In genomic region chr19:47746129-47746528, GRCh38 we compare ENCODE assay signal across 7 cellular contexts. TPM values are rescaled to one million over a fixed set of nuclear protein-coding genes. Genes with fewer than 3 reads are reported as not detected.
A peak's percentile ranks its signal among the peaks of the same experiment; 100 is the strongest.
DNase-seq lines count a peak whose midpoint lies in the region; ATAC-seq, FAIRE-seq and TF ChIP-seq lines count a peak whose summit lies in the region.
"Not testable (repeated sequence)": the region's sequence is repeated elsewhere in the genome, so short reads cannot be mapped to it uniquely, and the experiment has no call there.
"Had no signal": no experiment of that assay in that cellular context is flagged by ENCODE, and none has a peak within 500 bp of the region (broad histone marks: within the 10 kb centered on the region; RNA-seq: fewer than 3 reads in every experiment).

No MANE protein-coding gene starts in this region.

- not testable (repeated sequence) for TF ChIP-seq CTCF in Loucy (conservative IDR thresholded peaks at IDR 0.05; ENCODE audit: low read length); H1 (IDR thresholded peaks at IDR 0.05; ENCODE audit: control extremely low read depth in 1 of 3, insufficient read depth in 1 of 3, low read depth in 1 of 3, low read length in 3 of 3); HepG2 (CRISPR knock-in tag; IDR thresholded peaks at IDR 0.05); gastrocnemius medialis (IDR thresholded peaks at IDR 0.05 in 4 of 5, conservative IDR thresholded peaks at IDR 0.05 in 1 of 5)

- not testable (repeated sequence) for H3K56ac ChIP-seq in H1 (replicated peaks; ENCODE audit: insufficient read length, low read depth, low read length)

- in situ Hi-C loops in HepG2 (cut with HindIII; ENCODE audit: extremely low pct_ligation_motif_present, low pct_unique_long_range_greater_than_20kb), result not testable (repeated sequence)
- in situ Hi-C loops in gastrocnemius medialis (cut with MboI; ENCODE audit: low sequenced_read_pairs in 4 of 4), result loop anchor here in 1 of 4 donors (25.0 kb wide), 1 partner anchor 459 kb away; no protein-coding TSS in a partner anchor

- intact Hi-C loops in HepG2 (cut with micrococcal nuclease; ENCODE audit: unreplicated experiment); gastrocnemius medialis (cut with DNase I; ENCODE audit: low total_unique reads): not testable (repeated sequence)

- ATAC-seq in activated T-cell treated with anti-CD3 and anti-CD28 coated beads, Interleukin-2, amount 50 U/mL, for 72 hours (replicated peaks in 1 of 2); HepG2; gastrocnemius medialis: not testable (repeated sequence)

- H3K4me3 Mint-ChIP-seq in activated T-cell treated with anti-CD3 and anti-CD28 coated beads, Interleukin-2, amount 50 U/mL, for 72 hours, result peak overlapping the region; percentile 97 to 100

- not testable (repeated sequence) for H2BK20ac ChIP-seq in H1 (ENCODE audit: low read length)

- H2BK12ac ChIP-seq in H1 (ENCODE audit: low read depth, low read length), result not testable (repeated sequence)

- not testable (repeated sequence) for H2BK15ac ChIP-seq in H1 (ENCODE audit: low read length)

- H3K4me1 Mint-ChIP-seq in activated T-cell treated with anti-CD3 and anti-CD28 coated beads, Interleukin-2, amount 50 U/mL, for 72 hours (ENCODE audit: low read depth), result peaks cover 64% of the 10 kb centered on the region

- H3K9me3 ChIP-seq in BLaER1; Loucy (ENCODE audit: insufficient read depth, low read depth, low read length); H1 (ENCODE audit: insufficient read depth in 2 of 2, low read depth in 1 of 2, low read length in 1 of 2); HepG2 (ENCODE audit: low read length); gastrocnemius medialis: not testable (repeated sequence)

- not testable (repeated sequence) for FAIRE-seq in H1 (lab: Jason Lieb, UNC); HepG2 (lab: Jason Lieb, UNC)

- H3K36me3 ChIP-seq in BLaER1, result peaks cover 42% of the 10 kb centered on the region
- H3K36me3 ChIP-seq in Loucy (ENCODE audit: insufficient read depth, low read length), result peaks cover 14% of the 10 kb centered on the region; the same call in 1 of the 2 replicates
- H3K36me3 ChIP-seq in H1 (ENCODE audit: control insufficient read depth in 2 of 4, insufficient read depth in 4 of 4, low read length in 3 of 4), result peaks cover 27 to 39% (median 37%) of the 10 kb centered on the region in 4 experiments
- H3K36me3 ChIP-seq in HepG2 (replicated peaks in 1 of 2; ENCODE audit: control insufficient read depth in 1 of 2, insufficient read depth in 2 of 2, low read length in 2 of 2), result peaks cover 17 to 34% of the 10 kb centered on the region in 2 experiments
- peaks cover 0 to 44% of the 10 kb centered on the region in 2 donors for H3K36me3 ChIP-seq in gastrocnemius medialis

- peaks cover 10% of the 10 kb centered on the region; the same call in 1 of the 2 replicates for H3K79me1 ChIP-seq in H1 (ENCODE audit: low read depth, low read length)

- H3K9me3 Mint-ChIP-seq in activated T-cell treated with anti-CD3 and anti-CD28 coated beads, Interleukin-2, amount 50 U/mL, for 72 hours, result not testable (repeated sequence)

- 0 out of 2 replicates have a peak overlapping the region, but pooled peaks have one; percentile 15 for H4K8ac ChIP-seq in H1 (ENCODE audit: extremely low read depth, insufficient read depth, low read length)

- POLR2A ChIA-PET in H1 (lab: Charles Lee; ENCODE audit: partially characterized antibody), result interaction anchor here (0.6 to 11.1 kb wide), 15 partner anchors 11 to 460 kb away, joined by 3 to 204 read pairs (median 5); partner anchors contain the start of genes EHD2 and KPTN
- POLR2A ChIA-PET in HepG2 (lab: Yijun Ruan, JAX), result interaction anchor here (1.8 kb wide), 1 partner anchor 12 kb away, joined by 5 read pairs; no protein-coding TSS in a partner anchor

- TF ChIP-seq POLR2A in H1 (IDR thresholded peaks at IDR 0.05; ENCODE audit: control extremely low read depth in 1 of 2, low read depth in 2 of 2, low read length in 2 of 2); HepG2 (IDR thresholded peaks at IDR 0.05; ENCODE audit: insufficient read depth in 1 of 2, low read depth in 2 of 2, low read length in 2 of 2); gastrocnemius medialis (IDR thresholded peaks at IDR 0.05): not testable (repeated sequence)

- not testable (repeated sequence) for H3F3A ChIP-seq in Loucy (ENCODE audit: low read depth)

- H3K4me3 ChIP-seq in BLaER1 (peak overlapping the region; percentile 83), Loucy (ENCODE audit: low read length, poor library complexity, severe bottlenecking) (peak overlapping the region; percentile 95), H1 (ENCODE audit: extremely low read depth in 1 of 4, insufficient read depth in 2 of 4, low read depth in 3 of 4, low read length in 4 of 4) (peak overlapping the region; percentile 66 to 92 (median 80)), HepG2 (replicated peaks in 1 of 3; ENCODE audit: insufficient read depth in 1 of 3, low read depth in 2 of 3, low read length in 3 of 3) (peak overlapping the region; percentile 78 to 92 (median 90)), gastrocnemius medialis (peak overlapping the region; percentile 77 to 99 (median 92))

- TSS peak; percentile 79 for BruUV-seq in HepG2 (replicated peaks; lab: Mats Ljungman, UMichigan)

- H2AFZ ChIP-seq in Loucy (ENCODE audit: low read length); H1 (ENCODE audit: low read length); HepG2 (ENCODE audit: low read length): not testable (repeated sequence)

- H2BK120ac ChIP-seq in H1 (replicated peaks; ENCODE audit: low read depth, low read length), result not testable (repeated sequence)

- not testable (repeated sequence) for H3K27me3 ChIP-seq in BLaER1; Loucy (ENCODE audit: insufficient read depth, low read length, poor library complexity, severe bottlenecking); H1 (replicated peaks in 1 of 4; ENCODE audit: control insufficient read depth in 3 of 4, extremely low read depth in 1 of 4, insufficient read depth in 3 of 4, low read length in 3 of 4); HepG2 (ENCODE audit: control insufficient read depth in 1 of 2, insufficient read depth in 2 of 2, low read length in 2 of 2); gastrocnemius medialis

- H4K20me1 ChIP-seq in BLaER1, result peaks cover 42% of the 10 kb centered on the region
- peaks cover 19% of the 10 kb centered on the region for H4K20me1 ChIP-seq in Loucy (ENCODE audit: insufficient read depth, low read length, poor library complexity, severe bottlenecking)
- H4K20me1 ChIP-seq in H1 (replicated peaks in 1 of 2; ENCODE audit: control insufficient read depth in 1 of 2, insufficient read depth in 2 of 2, low read length in 2 of 2), result peaks cover 4 to 12% of the 10 kb centered on the region in 2 experiments
- H4K20me1 ChIP-seq in HepG2 (ENCODE audit: insufficient read depth, low read length), result not testable (repeated sequence)

- peak overlapping the region; percentile 86 for H3K27ac Mint-ChIP-seq in activated T-cell treated with anti-CD3 and anti-CD28 coated beads, Interleukin-2, amount 50 U/mL, for 72 hours

- H3K23me2 ChIP-seq in H1 (ENCODE audit: low read depth, low read length), result not testable (repeated sequence)

- DNase-seq in activated T-cell treated with anti-CD3 and anti-CD28 coated beads, Interleukin-2, amount 50 U/mL, for 72 hours; H1 (ENCODE audit: low read depth in 1 of 2, low spot score in 2 of 2); HepG2 (ENCODE audit: low spot score); gastrocnemius medialis: not testable (repeated sequence)

- H3K14ac ChIP-seq in H1 (ENCODE audit: insufficient read length), result not testable (repeated sequence)

- not testable (repeated sequence) for H2AK5ac ChIP-seq in H1 (ENCODE audit: low read depth, low read length)

- WGBS in H1 (ENCODE audit: extremely low coverage in 1 of 2, insufficient coverage in 1 of 2, insufficient read length in 1 of 2, insufficient replicate concordance in 2 of 2, low coverage in 1 of 2, low lambda C conversion rate in 2 of 2, missing lambda C conversion rate in 1 of 2), 2 experiments, result 84% methylated on average over 16 of the region's 17 CpGs; no CpG with 5 or more reads in 1 of the 2 experiments
- 80% methylated on average over 17 of the region's 17 CpGs for WGBS in HepG2 (ENCODE audit: low lambda C conversion rate)

- CTCF ChIA-PET in H1 (lab: Charles Lee; ENCODE audit: partially characterized antibody), result interaction anchor here (0.8 to 4.5 kb wide), 7 partner anchors 10 to 51 kb away, joined by 3 to 51 read pairs (median 3); partner anchors contain the start of gene EHD2
- CTCF ChIA-PET in HepG2 (lab: Yijun Ruan, JAX; ENCODE audit: low intra/inter-chr PET ratio, low total read pairs), result not testable (repeated sequence)

- H3K9ac ChIP-seq in BLaER1 (peak overlapping the region; percentile 98), Loucy (ENCODE audit: low read depth, low read length, poor library complexity, severe bottlenecking) (peak overlapping the region; percentile 76), H1 (replicated peaks in 1 of 4; ENCODE audit: extremely low read depth in 1 of 4, low read depth in 3 of 4, low read length in 3 of 4) (peak overlapping the region in 1 of 4 experiments; percentile 56; a peak in 1 of 7 replicates), HepG2 (ENCODE audit: insufficient read depth, low read depth, low read length) (peak overlapping the region; percentile 88)

- H3K27ac ChIP-seq in BLaER1 (peak overlapping the region; percentile 98), HepG2 (ENCODE audit: extremely low read length, insufficient read depth, low read length) (peak overlapping the region; percentile 92), gastrocnemius medialis (peak overlapping the region; percentile 92 to 99 (median 98))
- H3K27ac ChIP-seq in H1 (ENCODE audit: low read depth, low read length), result not testable (repeated sequence)

- not testable (repeated sequence) for H4K5ac ChIP-seq in H1 (ENCODE audit: insufficient read length, low read depth, low read length)

- H3K27me3 Mint-ChIP-seq in activated T-cell treated with anti-CD3 and anti-CD28 coated beads, Interleukin-2, amount 50 U/mL, for 72 hours (ENCODE audit: low read depth), result not testable (repeated sequence)

- H3K4me1 ChIP-seq in BLaER1 (peaks cover 93% of the 10 kb centered on the region), Loucy (ENCODE audit: insufficient read depth, low read length, poor library complexity, severe bottlenecking) (peaks cover 47% of the 10 kb centered on the region), H1 (replicated peaks in 1 of 4; ENCODE audit: control insufficient read depth in 3 of 4, insufficient read depth in 4 of 4, low read length in 3 of 4) (peaks cover 0 to 15% (median 4%) of the 10 kb centered on the region in 4 experiments; a peak in 5 of 7 replicates), HepG2 (ENCODE audit: insufficient read depth, low read length) (peaks cover 60% of the 10 kb centered on the region), gastrocnemius medialis (peaks cover 22 to 33% of the 10 kb centered on the region in 2 donors)

- peak overlapping the region; percentile 86 for H3K4me2 ChIP-seq in BLaER1
- peak overlapping the region; percentile 77 for H3K4me2 ChIP-seq in Loucy (ENCODE audit: low read depth, low read length, poor library complexity, severe bottlenecking)
- H3K4me2 ChIP-seq in H1 (ENCODE audit: insufficient read depth in 1 of 2, low read depth in 2 of 2, low read length in 2 of 2), result peak overlapping the region; percentile 51 to 58
- peak overlapping the region; percentile 96 for H3K4me2 ChIP-seq in HepG2 (ENCODE audit: low read depth, low read length)

- not testable (repeated sequence) for H3K18ac ChIP-seq in H1 (ENCODE audit: extremely low read depth, low read length)

- H3K9me2 ChIP-seq in Loucy (replicated peaks; ENCODE audit: low read depth, low read length), result not testable (repeated sequence)

- H3K4ac ChIP-seq in H1 (replicated peaks; ENCODE audit: insufficient read length, low read depth, low read length), result not testable (repeated sequence)

- H3K36me3 Mint-ChIP-seq in activated T-cell treated with anti-CD3 and anti-CD28 coated beads, Interleukin-2, amount 50 U/mL, for 72 hours (ENCODE audit: insufficient read depth in 2 of 2), result peaks cover 9 to 16% of the 10 kb centered on the region in 2 donors

- not testable (repeated sequence) for H2BK5ac ChIP-seq in H1 (ENCODE audit: low read depth, low read length)

- not testable (repeated sequence) for TF ChIP-seq EP300 in H1 (IDR thresholded peaks at IDR 0.05; ENCODE audit: borderline replicate concordance in 1 of 2, low read depth in 2 of 2, low read length in 2 of 2); HepG2 (IDR thresholded peaks at IDR 0.05; ENCODE audit: low read depth in 2 of 2, low read length in 2 of 2); HepG2 (CRISPR knock-in tag; IDR thresholded peaks at IDR 0.05; ENCODE audit: borderline replicate concordance)

- not testable (repeated sequence) for H4K91ac ChIP-seq in H1 (replicated peaks; ENCODE audit: insufficient read length, low read length)

- not testable (repeated sequence) for TF ChIP-seq RAD21 in H1 (IDR thresholded peaks at IDR 0.05 in 1 of 2, conservative IDR thresholded peaks at IDR 0.05 in 1 of 2; ENCODE audit: low read depth in 2 of 2, low read length in 2 of 2); HepG2 (CRISPR knock-in tag; IDR thresholded peaks at IDR 0.05)

- H3K23ac ChIP-seq in H1 (ENCODE audit: insufficient read length), result not testable (repeated sequence)

- H3K79me2 ChIP-seq in Loucy (ENCODE audit: insufficient read depth, low read length) (peaks cover 54% of the 10 kb centered on the region), H1 (ENCODE audit: control insufficient read depth in 1 of 2, insufficient read depth in 2 of 2, low read length in 2 of 2) (peaks cover 3 to 37% of the 10 kb centered on the region in 2 experiments; a peak in 3 of 4 replicates), HepG2 (ENCODE audit: insufficient read depth, low read length) (peaks cover 25% of the 10 kb centered on the region)

RNA-seq across cellular contexts. Expression of gene NOP53, which starts 0.8 kb away (rescaled TPM):
- 100 to 1,000 TPM; 405 to 415 TPM for total RNA-seq in activated T-cell treated with anti-CD3 and anti-CD28 coated beads, Interleukin-2, amount 50 U/mL, for 72 hours
- 245 and 262 TPM in 2 replicates for total RNA-seq in H1 (2021; fragmentation: NEBNext Ultra II Directional; extraction: Animal tissue kit (Norgen Biotek cat#: 25700))
- polyA plus RNA-seq in H1 (2011; rRNA removed) (107 and 220 TPM in 2 replicates), HepG2 (2011; rRNA removed) (137 and 141 TPM in 2 replicates)
- polyA plus RNA-seq in H1 (2011; cell fraction: cytosol; rRNA removed), result 290 TPM
- polyA plus RNA-seq in H1 (2011; cell fraction: nucleus; rRNA removed), result 223 TPM
- polyA plus RNA-seq in H1 (2012, experiment 1 of 2), result 377 to 540 TPM (median 444 TPM) in 4 replicates
- polyA plus RNA-seq in H1 (2012, experiment 2 of 2), result 373 TPM
- polyA plus RNA-seq in H1 (2013, experiment 1 of 2), result 261 TPM
- 273 TPM for polyA plus RNA-seq in H1 (2013, experiment 2 of 2)
- 54.9 and 63.7 TPM in 2 replicates for polyA minus RNA-seq in H1 (2011; rRNA and poly(A)+ RNA removed)
- polyA minus RNA-seq in H1 (2011; cell fraction: cytosol; rRNA and poly(A)+ RNA removed), result 173 TPM
- 99.3 TPM for polyA minus RNA-seq in H1 (2011; cell fraction: nucleus; rRNA and poly(A)+ RNA removed)
- total RNA-seq in HepG2 (2016; rRNA removed; fragmentation: Illumina TruSeq; extraction: Trizol) (44.2 and 53.9 TPM in 2 replicates), gastrocnemius medialis (100 to 1,000 TPM; 141 to 262 (median 150) TPM)
- total RNA-seq in HepG2 (2016; cell fraction: cytosol; rRNA removed; fragmentation: Illumina TruSeq; extraction: Trizol; ENCODE audit: low read depth), result 107 and 126 TPM in 2 replicates
- 45.6 and 56.7 TPM in 2 replicates for total RNA-seq in HepG2 (2016; cell fraction: insoluble cytoplasmic fraction; rRNA removed; fragmentation: Illumina TruSeq; extraction: Trizol)
- 135 and 149 TPM in 2 replicates for total RNA-seq in HepG2 (2016; cell fraction: membrane; rRNA removed; fragmentation: Illumina TruSeq; extraction: Trizol)
- 47.1 and 55.4 TPM in 2 replicates for total RNA-seq in HepG2 (2016; cell fraction: nucleus; rRNA removed; fragmentation: Illumina TruSeq; extraction: Trizol)
- polyA plus RNA-seq in HepG2 (2011; cell fraction: cytosol; rRNA removed), result 112 and 146 TPM in 2 replicates
- polyA plus RNA-seq in HepG2 (2011; cell fraction: nucleus; rRNA removed), result 144 and 157 TPM in 2 replicates
- polyA plus RNA-seq in HepG2 (2012), result 184 and 186 TPM in 2 replicates
- polyA plus RNA-seq in HepG2 (2016; cell fraction: cytosol; fragmentation: Illumina TruSeq; extraction: Trizol; ENCODE audit: low read depth), result 140 and 165 TPM in 2 replicates
- 95.8 and 96.6 TPM in 2 replicates for polyA plus RNA-seq in HepG2 (2016; cell fraction: insoluble cytoplasmic fraction; fragmentation: Illumina TruSeq; extraction: Trizol; ENCODE audit: low read depth)
- 223 and 257 TPM in 2 replicates for polyA plus RNA-seq in HepG2 (2016; cell fraction: membrane; fragmentation: Illumina TruSeq; extraction: Trizol; ENCODE audit: low read depth)
- 129 and 142 TPM in 2 replicates for polyA plus RNA-seq in HepG2 (2016; cell fraction: nucleus; fragmentation: Illumina TruSeq; extraction: Trizol; ENCODE audit: insufficient read depth, low read depth)
- 51.2 and 58.9 TPM in 2 replicates for polyA minus RNA-seq in HepG2 (2011; rRNA and poly(A)+ RNA removed; ENCODE audit: low replicate concordance)
- 55.2 and 56.4 TPM in 2 replicates for polyA minus RNA-seq in HepG2 (2011; cell fraction: cytosol; rRNA and poly(A)+ RNA removed)
- polyA minus RNA-seq in HepG2 (2011; cell fraction: nucleus; rRNA and poly(A)+ RNA removed), result 36.2 and 36.4 TPM in 2 replicates

RNA-seq across cellular contexts. Expression of gene SELENOW, which starts 32.4 kb away (rescaled TPM):
- 10 to 100 TPM; 73.4 to 79.5 TPM for total RNA-seq in activated T-cell treated with anti-CD3 and anti-CD28 coated beads, Interleukin-2, amount 50 U/mL, for 72 hours
- total RNA-seq in H1 (2021; fragmentation: NEBNext Ultra II Directional; extraction: Animal tissue kit (Norgen Biotek cat#: 25700)), result 361 and 371 TPM in 2 replicates
- polyA plus RNA-seq in H1 (2011; rRNA removed) (588 and 709 TPM in 2 replicates), HepG2 (2011; rRNA removed) (50.3 and 55.8 TPM in 2 replicates)
- 652 TPM for polyA plus RNA-seq in H1 (2011; cell fraction: cytosol; rRNA removed)
- polyA plus RNA-seq in H1 (2011; cell fraction: nucleus; rRNA removed), result 471 TPM
- 211 to 357 TPM (median 346 TPM) in 4 replicates for polyA plus RNA-seq in H1 (2012, experiment 1 of 2)
- polyA plus RNA-seq in H1 (2012, experiment 2 of 2), result 655 TPM
- polyA plus RNA-seq in H1 (2013, experiment 1 of 2), result 479 TPM
- 488 TPM for polyA plus RNA-seq in H1 (2013, experiment 2 of 2)
- 94.3 and 112 TPM in 2 replicates for polyA minus RNA-seq in H1 (2011; rRNA and poly(A)+ RNA removed)
- 88.6 TPM for polyA minus RNA-seq in H1 (2011; cell fraction: cytosol; rRNA and poly(A)+ RNA removed)
- polyA minus RNA-seq in H1 (2011; cell fraction: nucleus; rRNA and poly(A)+ RNA removed), result 76.1 TPM
- total RNA-seq in HepG2 (2016; rRNA removed; fragmentation: Illumina TruSeq; extraction: Trizol) (57.0 and 64.7 TPM in 2 replicates), gastrocnemius medialis (1,000 to 10,000 TPM in 3 of 4 donors, 100 to 1,000 TPM in 1; 730 to 1,512 (median 1,402) TPM)
- total RNA-seq in HepG2 (2016; cell fraction: cytosol; rRNA removed; fragmentation: Illumina TruSeq; extraction: Trizol; ENCODE audit: low read depth), result 415 and 416 TPM in 2 replicates
- total RNA-seq in HepG2 (2016; cell fraction: insoluble cytoplasmic fraction; rRNA removed; fragmentation: Illumina TruSeq; extraction: Trizol), result 46.9 and 63.2 TPM in 2 replicates
- total RNA-seq in HepG2 (2016; cell fraction: membrane; rRNA removed; fragmentation: Illumina TruSeq; extraction: Trizol), result 235 and 276 TPM in 2 replicates
- 28.8 and 32.2 TPM in 2 replicates for total RNA-seq in HepG2 (2016; cell fraction: nucleus; rRNA removed; fragmentation: Illumina TruSeq; extraction: Trizol)
- 52.1 and 56.8 TPM in 2 replicates for polyA plus RNA-seq in HepG2 (2011; cell fraction: cytosol; rRNA removed)
- 41.3 and 52.2 TPM in 2 replicates for polyA plus RNA-seq in HepG2 (2011; cell fraction: nucleus; rRNA removed)
- polyA plus RNA-seq in HepG2 (2012), result 14.6 and 20.9 TPM in 2 replicates
- polyA plus RNA-seq in HepG2 (2016; cell fraction: cytosol; fragmentation: Illumina TruSeq; extraction: Trizol; ENCODE audit: low read depth), result 421 and 463 TPM in 2 replicates
- 46.3 and 48.2 TPM in 2 replicates for polyA plus RNA-seq in HepG2 (2016; cell fraction: insoluble cytoplasmic fraction; fragmentation: Illumina TruSeq; extraction: Trizol; ENCODE audit: low read depth)
- 226 and 236 TPM in 2 replicates for polyA plus RNA-seq in HepG2 (2016; cell fraction: membrane; fragmentation: Illumina TruSeq; extraction: Trizol; ENCODE audit: low read depth)
- 54.1 and 65.0 TPM in 2 replicates for polyA plus RNA-seq in HepG2 (2016; cell fraction: nucleus; fragmentation: Illumina TruSeq; extraction: Trizol; ENCODE audit: insufficient read depth, low read depth)
- 20.3 and 61.1 TPM in 2 replicates for polyA minus RNA-seq in HepG2 (2011; rRNA and poly(A)+ RNA removed; ENCODE audit: low replicate concordance)
- polyA minus RNA-seq in HepG2 (2011; cell fraction: cytosol; rRNA and poly(A)+ RNA removed), result 7.8 and 8.5 TPM in 2 replicates
- polyA minus RNA-seq in HepG2 (2011; cell fraction: nucleus; rRNA and poly(A)+ RNA removed), result 7.5 and 10.1 TPM in 2 replicates

RNA-seq across cellular contexts. Expression of gene EHD2, which starts 32.9 kb away (rescaled TPM):
- 1 to 10 TPM; 1.6 to 2.9 TPM for total RNA-seq in activated T-cell treated with anti-CD3 and anti-CD28 coated beads, Interleukin-2, amount 50 U/mL, for 72 hours
- 13.0 and 14.3 TPM in 2 replicates for total RNA-seq in H1 (2021; fragmentation: NEBNext Ultra II Directional; extraction: Animal tissue kit (Norgen Biotek cat#: 25700))
- polyA plus RNA-seq in H1 (2011; rRNA removed), result 4.5 and 12.4 TPM in 2 replicates
- 4.1 TPM for polyA plus RNA-seq in H1 (2011; cell fraction: cytosol; rRNA removed)
- polyA plus RNA-seq in H1 (2011; cell fraction: nucleus; rRNA removed), result 5.8 TPM
- polyA plus RNA-seq in H1 (2012, experiment 1 of 2), result 9.5 to 14.8 TPM (median 12.7 TPM) in 4 replicates
- 12.0 TPM for polyA plus RNA-seq in H1 (2012, experiment 2 of 2)
- 9.9 TPM for polyA plus RNA-seq in H1 (2013, experiment 1 of 2)
- 9.4 TPM for polyA plus RNA-seq in H1 (2013, experiment 2 of 2)
- polyA minus RNA-seq in H1 (2011; rRNA and poly(A)+ RNA removed), result 4.0 and 4.8 TPM in 2 replicates
- polyA minus RNA-seq in H1 (2011; cell fraction: cytosol; rRNA and poly(A)+ RNA removed), result 10.6 TPM
- 5.7 TPM for polyA minus RNA-seq in H1 (2011; cell fraction: nucleus; rRNA and poly(A)+ RNA removed)
- total RNA-seq in HepG2 (2016; rRNA removed; fragmentation: Illumina TruSeq; extraction: Trizol), result 0.08 and 0.09 TPM in 2 replicates
- not detected in 2 replicates for total RNA-seq in HepG2 (2016; cell fraction: cytosol; rRNA removed; fragmentation: Illumina TruSeq; extraction: Trizol; ENCODE audit: low read depth)
- not detected in 2 replicates for total RNA-seq in HepG2 (2016; cell fraction: insoluble cytoplasmic fraction; rRNA removed; fragmentation: Illumina TruSeq; extraction: Trizol)
- not detected in 2 replicates for total RNA-seq in HepG2 (2016; cell fraction: membrane; rRNA removed; fragmentation: Illumina TruSeq; extraction: Trizol)
- not detected in 2 replicates for total RNA-seq in HepG2 (2016; cell fraction: nucleus; rRNA removed; fragmentation: Illumina TruSeq; extraction: Trizol)
- polyA plus RNA-seq in HepG2 (2011; rRNA removed), result 0.28 and 0.33 TPM in 2 replicates
- polyA plus RNA-seq in HepG2 (2011; cell fraction: cytosol; rRNA removed), result 0.25 and 0.33 TPM in 2 replicates
- polyA plus RNA-seq in HepG2 (2011; cell fraction: nucleus; rRNA removed), result 1.2 and 1.3 TPM in 2 replicates
- polyA plus RNA-seq in HepG2 (2012), result 0.37 and 0.80 TPM in 2 replicates
- not detected in 2 replicates for polyA plus RNA-seq in HepG2 (2016; cell fraction: cytosol; fragmentation: Illumina TruSeq; extraction: Trizol; ENCODE audit: low read depth)
- 0.05 TPM in 1 of 2 replicates, not detected in the other for polyA plus RNA-seq in HepG2 (2016; cell fraction: insoluble cytoplasmic fraction; fragmentation: Illumina TruSeq; extraction: Trizol; ENCODE audit: low read depth)
- polyA plus RNA-seq in HepG2 (2016; cell fraction: membrane; fragmentation: Illumina TruSeq; extraction: Trizol; ENCODE audit: low read depth), result not detected in 2 replicates
- not detected in 2 replicates for polyA plus RNA-seq in HepG2 (2016; cell fraction: nucleus; fragmentation: Illumina TruSeq; extraction: Trizol; ENCODE audit: insufficient read depth, low read depth)
- 0.46 and 5.6 TPM in 2 replicates for polyA minus RNA-seq in HepG2 (2011; rRNA and poly(A)+ RNA removed; ENCODE audit: low replicate concordance)
- 0.53 and 1.3 TPM in 2 replicates for polyA minus RNA-seq in HepG2 (2011; cell fraction: cytosol; rRNA and poly(A)+ RNA removed)
- 0.26 and 0.87 TPM in 2 replicates for polyA minus RNA-seq in HepG2 (2011; cell fraction: nucleus; rRNA and poly(A)+ RNA removed)
- 10 to 100 TPM; 10.9 to 46.6 (median 33.8) TPM for total RNA-seq in gastrocnemius medialis

RNA-seq across cellular contexts. Expression of gene TPRX1, which starts 58.2 kb away (rescaled TPM):
- not detected for total RNA-seq in activated T-cell treated with anti-CD3 and anti-CD28 coated beads, Interleukin-2, amount 50 U/mL, for 72 hours
- not detected in 2 replicates for total RNA-seq in H1 (2021; fragmentation: NEBNext Ultra II Directional; extraction: Animal tissue kit (Norgen Biotek cat#: 25700))
- polyA plus RNA-seq in H1 (2011; rRNA removed) (0.03 and 0.05 TPM in 2 replicates), HepG2 (2011; rRNA removed) (not detected in 2 replicates)
- not detected for polyA plus RNA-seq in H1 (2011; cell fraction: cytosol; rRNA removed)
- not detected for polyA plus RNA-seq in H1 (2011; cell fraction: nucleus; rRNA removed)
- polyA plus RNA-seq in H1 (2012, experiment 1 of 2), result not detected in 4 replicates
- polyA plus RNA-seq in H1 (2012, experiment 2 of 2), result not detected
- 0.04 TPM for polyA plus RNA-seq in H1 (2013, experiment 1 of 2)
- 0.04 TPM for polyA plus RNA-seq in H1 (2013, experiment 2 of 2)
- polyA minus RNA-seq in H1 (2011; rRNA and poly(A)+ RNA removed), result not detected in 2 replicates
- polyA minus RNA-seq in H1 (2011; cell fraction: cytosol; rRNA and poly(A)+ RNA removed), result not detected
- polyA minus RNA-seq in H1 (2011; cell fraction: nucleus; rRNA and poly(A)+ RNA removed), result not detected
- total RNA-seq in HepG2 (2016; rRNA removed; fragmentation: Illumina TruSeq; extraction: Trizol) (not detected in 2 replicates), gastrocnemius medialis (not detected)
- total RNA-seq in HepG2 (2016; cell fraction: cytosol; rRNA removed; fragmentation: Illumina TruSeq; extraction: Trizol; ENCODE audit: low read depth), result not detected in 2 replicates
- not detected in 2 replicates for total RNA-seq in HepG2 (2016; cell fraction: insoluble cytoplasmic fraction; rRNA removed; fragmentation: Illumina TruSeq; extraction: Trizol)
- not detected in 2 replicates for total RNA-seq in HepG2 (2016; cell fraction: membrane; rRNA removed; fragmentation: Illumina TruSeq; extraction: Trizol)
- not detected in 2 replicates for total RNA-seq in HepG2 (2016; cell fraction: nucleus; rRNA removed; fragmentation: Illumina TruSeq; extraction: Trizol)
- not detected in 2 replicates for polyA plus RNA-seq in HepG2 (2011; cell fraction: cytosol; rRNA removed)
- not detected in 2 replicates for polyA plus RNA-seq in HepG2 (2011; cell fraction: nucleus; rRNA removed)
- not detected in 2 replicates for polyA plus RNA-seq in HepG2 (2012)
- polyA plus RNA-seq in HepG2 (2016; cell fraction: cytosol; fragmentation: Illumina TruSeq; extraction: Trizol; ENCODE audit: low read depth), result not detected in 2 replicates
- polyA plus RNA-seq in HepG2 (2016; cell fraction: insoluble cytoplasmic fraction; fragmentation: Illumina TruSeq; extraction: Trizol; ENCODE audit: low read depth), result not detected in 2 replicates
- polyA plus RNA-seq in HepG2 (2016; cell fraction: membrane; fragmentation: Illumina TruSeq; extraction: Trizol; ENCODE audit: low read depth), result not detected in 2 replicates
- polyA plus RNA-seq in HepG2 (2016; cell fraction: nucleus; fragmentation: Illumina TruSeq; extraction: Trizol; ENCODE audit: insufficient read depth, low read depth), result not detected in 2 replicates
- polyA minus RNA-seq in HepG2 (2011; rRNA and poly(A)+ RNA removed; ENCODE audit: low replicate concordance), result not detected in 2 replicates
- not detected in 2 replicates for polyA minus RNA-seq in HepG2 (2011; cell fraction: cytosol; rRNA and poly(A)+ RNA removed)
- polyA minus RNA-seq in HepG2 (2011; cell fraction: nucleus; rRNA and poly(A)+ RNA removed), result not detected in 2 replicates
- polyA plus RNA-seq: esophagus had no signal
